Comparison of ENCODE assay signal across 9 cellular contexts in genomic region chr19:12778905-12779161, GRCh38. TPM values are rescaled to one million over a fixed set of nuclear protein-coding genes. Genes with fewer than 3 reads are reported as not detected.
DNase-seq lines count a peak whose midpoint lies in the region; ATAC-seq, FAIRE-seq and TF ChIP-seq lines count a peak whose summit lies in the region.
"Had no signal": no experiment of that assay in that cellular context is flagged by ENCODE, and none has a peak within 500 bp of the region (broad histone marks: within the 10 kb centered on the region; RNA-seq: fewer than 3 reads in every experiment).

No MANE protein-coding gene starts in this region.

- H3K27me3 ChIP-seq in bronchial epithelial cell (ENCODE audit: control insufficient read depth, insufficient read depth, low read length) (no peaks in the 10 kb centered on the region), mucosa of stomach (ENCODE audit: control insufficient read depth, insufficient read depth, low read length) (no peaks in the 10 kb centered on the region)

- ATAC-seq in stimulated activated naive CD8-positive, alpha-beta T cell treated with anti-CD3 and anti-CD28 coated beads, Interleukin-15, Interleukin-2, amounts not matched to agents 100 U/mL and 50 U/mL, for 24 hours = no peak
- no peak for ATAC-seq in HG02798 (IDR thresholded peaks at IDR 0.05; ENCODE audit: poor library complexity, unreplicated experiment)
- no peak for ATAC-seq in HG02763 (IDR thresholded peaks at IDR 0.05; ENCODE audit: unreplicated experiment)

- H3K4me1 ChIP-seq in mucosa of stomach (ENCODE audit: control insufficient read depth, insufficient read depth, low read length) = peaks cover 53% of the 10 kb centered on the region

- H3K4me3 Mint-ChIP-seq in stimulated activated naive CD8-positive, alpha-beta T cell treated with anti-CD3 and anti-CD28 coated beads, Interleukin-15, Interleukin-2, amounts not matched to agents 100 ng/mL and 50 ng/mL, for 24 hours = peak overlapping the region; percentile 89

- H3K9ac ChIP-seq in mucosa of stomach (ENCODE audit: low read length) = peak overlapping the region; percentile 87

- no peak for TF ChIP-seq CTCF in bronchial epithelial cell (IDR thresholded peaks at IDR 0.05; ENCODE audit: insufficient read depth, low read length, severe bottlenecking)

- H3K4me1 Mint-ChIP-seq in stimulated activated naive CD8-positive, alpha-beta T cell treated with anti-CD3 and anti-CD28 coated beads, Interleukin-15, Interleukin-2, amounts not matched to agents 100 ng/mL and 50 ng/mL, for 24 hours (ENCODE audit: low read depth) = peaks cover 38% of the 10 kb centered on the region

- peak overlapping the region; percentile 91 for H3K27ac Mint-ChIP-seq in stimulated activated naive CD8-positive, alpha-beta T cell treated with anti-CD3 and anti-CD28 coated beads, Interleukin-15, Interleukin-2, amounts not matched to agents 100 ng/mL and 50 ng/mL, for 24 hours

- DNase-seq in stimulated activated naive CD8-positive, alpha-beta T cell treated with anti-CD3 and anti-CD28 coated beads, Interleukin-15, Interleukin-2, amounts not matched to agents 100 U/mL and 50 U/mL, for 24 hours = no peak
- DNase-seq in bronchial epithelial cell (ENCODE audit: low read depth) (no peak), HT-29 (ENCODE audit: low spot score) (no peak), activated gamma-delta T cell (lab: John Stamatoyannopoulos, UW) (no peak)

- H3K4me3 ChIP-seq in bronchial epithelial cell (ENCODE audit: low read depth, low read length) (peak overlapping the region; percentile 76), mucosa of stomach (ENCODE audit: low read length) (peak overlapping the region; percentile 84)

- H3K27me3 Mint-ChIP-seq in stimulated activated naive CD8-positive, alpha-beta T cell treated with anti-CD3 and anti-CD28 coated beads, Interleukin-15, Interleukin-2, amounts not matched to agents 100 ng/mL and 50 ng/mL, for 24 hours = no peaks in the 10 kb centered on the region

- no peaks in the 10 kb centered on the region for H3K9me3 Mint-ChIP-seq in stimulated activated naive CD8-positive, alpha-beta T cell treated with anti-CD3 and anti-CD28 coated beads, Interleukin-15, Interleukin-2, amounts not matched to agents 100 ng/mL and 50 ng/mL, for 24 hours

- no peaks in the 10 kb centered on the region for H3K9me3 ChIP-seq in mucosa of stomach (ENCODE audit: control insufficient read depth, low read length)

- no peaks in the 10 kb centered on the region for H3K36me3 Mint-ChIP-seq in stimulated activated naive CD8-positive, alpha-beta T cell treated with anti-CD3 and anti-CD28 coated beads, Interleukin-15, Interleukin-2, amounts not matched to agents 100 ng/mL and 50 ng/mL, for 24 hours (ENCODE audit: low read depth)

- FAIRE-seq in bronchial epithelial cell (lab: Jason Lieb, UNC) = no peak
- FAIRE-seq: colon had no signal

- no peaks in the 10 kb centered on the region for H3K36me3 ChIP-seq in bronchial epithelial cell (ENCODE audit: control insufficient read depth, insufficient read depth, low read length)
- no peaks in the 10 kb centered on the region for H3K36me3 ChIP-seq in mucosa of stomach (ENCODE audit: control insufficient read depth, insufficient read depth, low read length)

RNA-seq across cellular contexts. Expression of gene HOOK2, which starts 3.5 kb away (rescaled TPM):
- 52.5 and 58.7 TPM in 2 replicates for total RNA-seq in bronchial epithelial cell
- total RNA-seq in HT-29 (2014; rRNA removed; shearing (Covaris generic)) = 64.1 and 72.2 TPM in 2 replicates

RNA-seq across cellular contexts. Expression of gene JUNB, which starts 12.5 kb away (rescaled TPM):
- total RNA-seq in bronchial epithelial cell = 158 and 179 TPM in 2 replicates
- 568 and 620 TPM in 2 replicates for total RNA-seq in HT-29 (2014; rRNA removed; shearing (Covaris generic))

RNA-seq across cellular contexts. Expression of gene PRDX2, which starts 22.8 kb away (rescaled TPM):
- 148 and 157 TPM in 2 replicates for total RNA-seq in bronchial epithelial cell
- total RNA-seq in HT-29 (2014; rRNA removed; shearing (Covaris generic)) = 378 and 396 TPM in 2 replicates

RNA-seq across cellular contexts. Expression of gene THSD8, which starts 23.0 kb away (rescaled TPM):
- total RNA-seq in bronchial epithelial cell = not detected in 2 replicates
- 0.10 TPM in 1 of 2 replicates, not detected in the other for total RNA-seq in HT-29 (2014; rRNA removed; shearing (Covaris generic))

RNA-seq across cellular contexts. Expression of gene BEST2, which starts 27.2 kb away (rescaled TPM):
- not detected in 2 replicates for total RNA-seq in bronchial epithelial cell
- total RNA-seq in HT-29 (2014; rRNA removed; shearing (Covaris generic)) = 0.37 and 0.48 TPM in 2 replicates
